ENCODE assay signal across 7 cellular contexts in genomic region chr11:47415091-47415854, GRCh38. TPM values are rescaled to one million over a fixed set of nuclear protein-coding genes. Genes with fewer than 3 reads are reported as not detected.
DNase-seq lines count a peak whose midpoint lies in the region; ATAC-seq and TF ChIP-seq lines count a peak whose summit lies in the region.
"Had no signal": no experiment of that assay in that cellular context is flagged by ENCODE, and none has a peak within 500 bp of the region (broad histone marks: within the 10 kb centered on the region; RNA-seq: fewer than 3 reads in every experiment).

No MANE protein-coding gene starts in this region.

- WGBS in esophagus muscularis mucosa, result 78% methylated on average over 28 of the region's 31 CpGs
- WGBS in smooth muscle cell (ENCODE audit: low lambda C conversion rate), result 90% methylated on average over 29 of the region's 31 CpGs

- H3K9me2 ChIP-seq in OCI-LY1 (ENCODE audit: low read depth, low read length), result no peaks in the 10 kb centered on the region

- H3K36me3 ChIP-seq in OCI-LY1 (ENCODE audit: insufficient read depth, low read length), result peaks cover 43% of the 10 kb centered on the region
- H3K36me3 ChIP-seq in esophagus muscularis mucosa, result peaks cover 52 to 96% (median 79%) of the 10 kb centered on the region in 4 donors
- H3K36me3 ChIP-seq in smooth muscle cell (ENCODE audit: low read depth), result no peaks in the 10 kb centered on the region

- TF ChIP-seq POLR2A in esophagus muscularis mucosa (IDR thresholded peaks at IDR 0.05; ENCODE audit: low read depth), result no peak

- H2AFZ ChIP-seq in OCI-LY1 (ENCODE audit: low read length), result no peak overlapping the region
- no peak overlapping the region for H2AFZ ChIP-seq in smooth muscle cell (ENCODE audit: low read depth)

- H3K4me1 ChIP-seq in OCI-LY1 (ENCODE audit: insufficient read depth, low read length, severe bottlenecking) (peaks cover 20% of the 10 kb centered on the region), esophagus muscularis mucosa (peaks cover 40 to 85% (median 77%) of the 10 kb centered on the region in 4 donors), smooth muscle cell (ENCODE audit: low read depth) (peaks cover 7% of the 10 kb centered on the region)

- no peaks in the 10 kb centered on the region for H3K9me3 ChIP-seq in OCI-LY1 (ENCODE audit: low read length)
- H3K9me3 ChIP-seq in esophagus muscularis mucosa, result no peaks in the 10 kb centered on the region
- H3K9me3 ChIP-seq in smooth muscle cell (replicated peaks; ENCODE audit: low read depth), result no peaks in the 10 kb centered on the region

- DNase-seq in esophagus muscularis mucosa (ENCODE audit: extremely low spot score) (no peak), smooth muscle cell (lab: John Stamatoyannopoulos, UW; ENCODE audit: unreplicated experiment) (no peak)
- DNase-seq in stimulated activated CD4-positive, alpha-beta T cell treated with anti-CD3 and anti-CD28 coated beads, Interleukin-4, amount 100 ng/mL, for 4 hours, result no peak
- DNase-seq: activated CD8-positive, alpha-beta T cell treated with anti-CD3 and anti-CD28 coated beads for 36 hours had no signal

- H3K27me3 ChIP-seq in OCI-LY1 (ENCODE audit: insufficient read depth, low read length) (no peaks in the 10 kb centered on the region), esophagus muscularis mucosa (no peaks in the 10 kb centered on the region), smooth muscle cell (ENCODE audit: low read depth) (no peaks in the 10 kb centered on the region)

- peak overlapping the region; percentile 10 for H3K27ac ChIP-seq in OCI-LY1 (ENCODE audit: low read depth, low read length, poor library complexity, severe bottlenecking)
- peak overlapping the region; percentile 88 to 98 (median 90) for H3K27ac ChIP-seq in esophagus muscularis mucosa (replicated peaks in 1 of 4)
- H3K27ac ChIP-seq in smooth muscle cell (ENCODE audit: low read depth), result peak overlapping the region; percentile 81

- intact Hi-C loops in esophagus muscularis mucosa (cut with DNase I), result no loop called here

- H3K9ac ChIP-seq in OCI-LY1 (ENCODE audit: low read length) (no peak overlapping the region; the same call in 1 of the 2 replicates), smooth muscle cell (ENCODE audit: low read depth) (peak overlapping the region; percentile 18)

- H3K79me2 ChIP-seq in OCI-LY1 (ENCODE audit: insufficient read depth, low read length) (no peaks in the 10 kb centered on the region), smooth muscle cell (ENCODE audit: low read depth) (peaks cover 20% of the 10 kb centered on the region)

- H3K4me2 ChIP-seq in OCI-LY1 (ENCODE audit: low read length), result peak overlapping the region; percentile 35; the same call in 1 of the 2 replicates
- H3K4me2 ChIP-seq in smooth muscle cell, result peak overlapping the region; percentile 58

- no peak for TF ChIP-seq EP300 in esophagus muscularis mucosa (IDR thresholded peaks at IDR 0.05)

- TF ChIP-seq CTCF in OCI-LY1 (IDR thresholded peaks at IDR 0.05; ENCODE audit: low read length) (no peak), esophagus muscularis mucosa (IDR thresholded peaks at IDR 0.05) (no peak), smooth muscle cell (IDR thresholded peaks at IDR 0.05; ENCODE audit: borderline replicate concordance, insufficient read depth, poor library complexity, severe bottlenecking) (no peak)

- ATAC-seq in GM21360 (IDR thresholded peaks at IDR 0.05; ENCODE audit: unreplicated experiment) (no peak), GM18858 (IDR thresholded peaks at IDR 0.05; ENCODE audit: unreplicated experiment) (no peak)
- ATAC-seq: activated CD8-positive, alpha-beta T cell treated with anti-CD3 and anti-CD28 coated beads for 36 hours had no signal

- no peaks in the 10 kb centered on the region for H4K20me1 ChIP-seq in OCI-LY1 (ENCODE audit: insufficient read depth, low read length)
- peaks cover 19% of the 10 kb centered on the region for H4K20me1 ChIP-seq in smooth muscle cell (ENCODE audit: low read depth)

- H3F3A ChIP-seq in OCI-LY1 (ENCODE audit: insufficient read depth, low read length), result no peaks in the 10 kb centered on the region
- H3F3A ChIP-seq in smooth muscle cell (ENCODE audit: low read depth), result peaks cover 31% of the 10 kb centered on the region

- H3K4me3 ChIP-seq in OCI-LY1 (ENCODE audit: low read depth, low read length, poor library complexity, severe bottlenecking) (no peak overlapping the region), esophagus muscularis mucosa (no peak overlapping the region), smooth muscle cell (no peak overlapping the region)

RNA-seq across cellular contexts. Expression of gene SLC39A13, which starts 6.9 kb away (rescaled TPM):
- 100 to 1,000 TPM in 2 of 4 donors, 10 to 100 TPM in 2; 91.9 to 251 (median 129) TPM for total RNA-seq in esophagus muscularis mucosa
- total RNA-seq in smooth muscle cell, result 51.7 and 56.9 TPM in 2 replicates
- 138 and 143 TPM in 2 replicates for polyA plus RNA-seq in smooth muscle cell

RNA-seq across cellular contexts. Expression of gene PSMC3, which starts 11.0 kb away (rescaled TPM):
- total RNA-seq in esophagus muscularis mucosa, result 100 to 1,000 TPM; 163 to 197 (median 182) TPM
- 71.2 and 99.8 TPM in 2 replicates for total RNA-seq in smooth muscle cell
- polyA plus RNA-seq in smooth muscle cell, result 200 and 211 TPM in 2 replicates

RNA-seq across cellular contexts. Expression of gene RAPSN, which starts 33.7 kb away (rescaled TPM):
- 1 to 10 TPM in 1 of 4 donors, under 1 TPM in 3; 0.42 to 1.4 (median 0.70) TPM for total RNA-seq in esophagus muscularis mucosa
- not detected in 2 replicates for total RNA-seq in smooth muscle cell
- 0.41 and 0.96 TPM in 2 replicates for polyA plus RNA-seq in smooth muscle cell

RNA-seq across cellular contexts. Expression of gene SPI1, which starts 36.9 kb away (rescaled TPM):
- total RNA-seq in esophagus muscularis mucosa (10 to 100 TPM; 17.6 to 34.6 (median 20.5) TPM), smooth muscle cell (not detected in 2 replicates)
- polyA plus RNA-seq in smooth muscle cell, result not detected in 2 replicates

Comparison
In these comparisons a context has a peak if more than half of its experiments do, and no peak if none do; other contexts are left out.
1. H3K27ac ChIP-seq: peak in every context shown above with its lines; median percentile 90 in esophagus muscularis mucosa; 81 in smooth muscle cell; 10 in OCI-LY1.